In genomic region chr17:59161477-59161876, GRCh38 we compare ENCODE assay signal across 12 cellular contexts.
"Had no signal": no experiment of that assay in that cellular context is flagged by ENCODE, and none has a peak within 500 bp of the region (broad histone marks: within the 10 kb centered on the region; RNA-seq: fewer than 3 reads in every experiment).

No MANE protein-coding gene starts in this region.

- H3K4me1 ChIP-seq: adrenal gland had no signal

- ATAC-seq: natural killer cell treated with Interleukin-12 subunit alpha and Interleukin-12 subunit beta and Interleukin-15 and Interleukin-18, amount 100 ng/mL, for 72 hours; stimulated activated naive CD8-positive, alpha-beta T cell treated with anti-CD3 and anti-CD28 coated beads, Interleukin-15, Interleukin-2, amounts not matched to agents 100 U/mL and 50 U/mL, for 24 hours had no signal

- H3K27ac ChIP-seq: adrenal gland, transverse colon had no signal

- H3K27me3 ChIP-seq: adrenal gland, transverse colon had no signal

- H3K36me3 ChIP-seq: adrenal gland, transverse colon had no signal

- H3K4me3 ChIP-seq: adrenal gland, transverse colon had no signal

- H3K27me3 Mint-ChIP-seq: natural killer cell treated with Interleukin-12 subunit alpha and Interleukin-12 subunit beta and Interleukin-15 and Interleukin-18, amount 100 ng/mL, for 72 hours had no signal

- H3K9me3 Mint-ChIP-seq: activated naive CD4-positive, alpha-beta T cell treated with anti-CD3 and anti-CD28 coated beads for 36 hours; activated T-helper 2 cell treated with anti-CD3 and anti-CD28 coated beads, Interferon-gamma antibody, Interleukin-2, Interleukin-4, amounts not matched to agents 10 μg/mL and 5 μg/mL and 100 μg/mL, durations not matched to agents 14 hours and 24 hours and 36 hours; natural killer cell treated with Interleukin-12 subunit alpha and Interleukin-12 subunit beta and Interleukin-15 and Interleukin-18, amount 100 ng/mL, for 72 hours had no signal

- H3K9me3 ChIP-seq: adrenal gland, transverse colon had no signal

- DNase-seq: activated naive CD4-positive, alpha-beta T cell treated with anti-CD3 and anti-CD28 coated beads for 36 hours; activated T-cell treated with anti-CD3 and anti-CD28 coated beads for 4 hours; effector CD4-positive, alpha-beta T cell; kidney glomerular epithelial cell; mesendoderm; SIG-M5; stimulated activated naive CD8-positive, alpha-beta T cell treated with anti-CD3 and anti-CD28 coated beads, Interleukin-15, Interleukin-2, amounts not matched to agents 100 U/mL and 50 U/mL, for 24 hours; T-helper 9 cell; transverse colon had no signal

- H3K27ac Mint-ChIP-seq: activated naive CD4-positive, alpha-beta T cell treated with anti-CD3 and anti-CD28 coated beads for 36 hours; natural killer cell treated with Interleukin-12 subunit alpha and Interleukin-12 subunit beta and Interleukin-15 and Interleukin-18, amount 100 ng/mL, for 72 hours had no signal

- H3K36me3 Mint-ChIP-seq: natural killer cell treated with Interleukin-12 subunit alpha and Interleukin-12 subunit beta and Interleukin-15 and Interleukin-18, amount 100 ng/mL, for 72 hours had no signal

- H3K4me3 Mint-ChIP-seq: activated naive CD4-positive, alpha-beta T cell treated with anti-CD3 and anti-CD28 coated beads for 36 hours; natural killer cell treated with Interleukin-12 subunit alpha and Interleukin-12 subunit beta and Interleukin-15 and Interleukin-18, amount 100 ng/mL, for 72 hours had no signal
